In the genomic region with DNA sequence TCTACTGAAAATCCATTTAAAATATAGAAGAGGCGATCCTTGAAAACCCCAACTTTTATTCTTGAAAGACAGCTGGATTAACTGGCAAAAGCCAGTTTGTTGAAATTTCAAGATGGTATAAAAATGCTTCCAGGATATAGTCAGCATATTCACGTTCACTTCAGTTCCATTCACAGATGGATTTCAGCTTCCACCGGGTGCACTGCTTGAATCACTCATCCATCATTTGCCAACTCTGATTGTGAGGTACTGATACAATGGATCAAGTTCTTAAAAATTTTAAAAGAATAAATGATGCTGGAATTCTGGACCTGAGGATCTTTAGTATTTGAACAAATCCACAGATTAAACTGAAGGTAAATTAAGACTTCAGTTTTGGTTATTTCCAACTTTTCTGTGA, we compare ENCODE assay signal across 11 cellular contexts. TPM values are rescaled to one million over a fixed set of nuclear protein-coding genes. Genes with fewer than 3 reads are reported as not detected.
A peak's percentile ranks its signal among the peaks of the same experiment; 100 is the strongest.
DNase-seq lines count a peak whose midpoint lies in the region; ATAC-seq and TF ChIP-seq lines count a peak whose summit lies in the region.
"Had no signal": no experiment of that assay in that cellular context is flagged by ENCODE, and none has a peak within 500 bp of the region (broad histone marks: within the 10 kb centered on the region; RNA-seq: fewer than 3 reads in every experiment).

No MANE protein-coding gene starts in this region.

- no peak overlapping the region for H2AFZ ChIP-seq in fibroblast of lung (ENCODE audit: low read length)

- H3K36me3 ChIP-seq in RWPE2 (ENCODE audit: low read depth) (peaks cover 54% of the 10 kb centered on the region), fibroblast of lung (ENCODE audit: control insufficient read depth, insufficient read depth, low read length) (no peaks in the 10 kb centered on the region), skeletal muscle satellite cell (ENCODE audit: insufficient read depth, low read length) (peaks cover 44% of the 10 kb centered on the region), WERI-Rb-1 (peaks cover 47% of the 10 kb centered on the region)

- H3K27ac Mint-ChIP-seq in T-helper 2 cell treated with Interferon-gamma antibody and Interleukin-4, amounts not matched to agents 5 μg/mL and 100 μg/mL, for 36 hours = no peak overlapping the region

- peak overlapping the region; percentile 94 for H3K27ac ChIP-seq in RWPE2 (ENCODE audit: poor library complexity, severe bottlenecking)
- no peak overlapping the region for H3K27ac ChIP-seq in fibroblast of lung (ENCODE audit: insufficient read depth, low read length)
- no peak overlapping the region for H3K27ac ChIP-seq in WERI-Rb-1

- H3K4me1 Mint-ChIP-seq in T-helper 2 cell treated with Interferon-gamma antibody and Interleukin-4, amounts not matched to agents 5 μg/mL and 100 μg/mL, for 36 hours (ENCODE audit: low read depth) = peaks cover 55% of the 10 kb centered on the region

- peak overlapping the region; percentile 70 for H3K4me3 ChIP-seq in RWPE2 (ENCODE audit: severe bottlenecking)
- peak overlapping the region; percentile 49 to 82 (median 64) for H3K4me3 ChIP-seq in fibroblast of lung (replicated peaks in 1 of 4; ENCODE audit: control extremely low read depth in 1 of 4, insufficient read depth in 1 of 4, low read depth in 3 of 4, low read length in 4 of 4)
- H3K4me3 ChIP-seq in skeletal muscle satellite cell (ENCODE audit: low read length) = peak overlapping the region; percentile 92
- H3K4me3 ChIP-seq in WERI-Rb-1 (ENCODE audit: low read depth, low read length) = no peak overlapping the region

- H3K27me3 ChIP-seq in RWPE2 (ENCODE audit: insufficient read depth, poor library complexity, severe bottlenecking) (no peaks in the 10 kb centered on the region), fibroblast of lung (ENCODE audit: control insufficient read depth, insufficient read depth, low read length) (no peaks in the 10 kb centered on the region), skeletal muscle satellite cell (ENCODE audit: control insufficient read depth, insufficient read depth, low read length) (no peaks in the 10 kb centered on the region), WERI-Rb-1 (ENCODE audit: insufficient read depth, low read depth, severe bottlenecking) (no peaks in the 10 kb centered on the region)

- peaks cover 39% of the 10 kb centered on the region for H3K4me1 ChIP-seq in RWPE2 (ENCODE audit: insufficient read depth, poor library complexity, severe bottlenecking)
- peaks cover 5% of the 10 kb centered on the region for H3K4me1 ChIP-seq in fibroblast of lung (ENCODE audit: control insufficient read depth, extremely low read depth, insufficient read depth, low read length)
- peaks cover 55% of the 10 kb centered on the region for H3K4me1 ChIP-seq in skeletal muscle satellite cell (ENCODE audit: control insufficient read depth, insufficient read depth, low read length)

- no peaks in the 10 kb centered on the region for H3K9me3 Mint-ChIP-seq in T-helper 2 cell treated with Interferon-gamma antibody and Interleukin-4, amounts not matched to agents 5 μg/mL and 100 μg/mL, for 36 hours

- peaks cover 62% of the 10 kb centered on the region for H3K79me2 ChIP-seq in fibroblast of lung (ENCODE audit: control insufficient read depth, insufficient read depth, low read length)

- H3K9ac ChIP-seq in fibroblast of lung (ENCODE audit: insufficient read depth, low read length) (no peak overlapping the region), skeletal muscle satellite cell (ENCODE audit: low read depth, low read length) (peak overlapping the region; percentile 96)

- H3K9me3 ChIP-seq in RWPE2 (ENCODE audit: severe bottlenecking) (no peaks in the 10 kb centered on the region), fibroblast of lung (ENCODE audit: control insufficient read depth, insufficient read depth, low read depth, low read length) (no peaks in the 10 kb centered on the region), skeletal muscle satellite cell (replicated peaks; ENCODE audit: low read length) (no peaks in the 10 kb centered on the region), WERI-Rb-1 (ENCODE audit: severe bottlenecking) (peaks cover 17% of the 10 kb centered on the region)

- H3K27me3 Mint-ChIP-seq in T-helper 2 cell treated with Interferon-gamma antibody and Interleukin-4, amounts not matched to agents 5 μg/mL and 100 μg/mL, for 36 hours (ENCODE audit: low read depth) = no peaks in the 10 kb centered on the region

- no peak for ATAC-seq in RWPE2 (ENCODE audit: low read depth)

- no peaks in the 10 kb centered on the region for H4K20me1 ChIP-seq in fibroblast of lung (ENCODE audit: control insufficient read depth, extremely low read depth, insufficient read depth, low read length)

- H3K4me3 Mint-ChIP-seq in T-helper 2 cell treated with Interferon-gamma antibody and Interleukin-4, amounts not matched to agents 5 μg/mL and 100 μg/mL, for 36 hours = peak overlapping the region; percentile 87

- peaks cover 48% of the 10 kb centered on the region for H3K36me3 Mint-ChIP-seq in T-helper 2 cell treated with Interferon-gamma antibody and Interleukin-4, amounts not matched to agents 5 μg/mL and 100 μg/mL, for 36 hours (ENCODE audit: low read depth)

- H3K4me2 ChIP-seq in fibroblast of lung (ENCODE audit: extremely low read depth, insufficient read depth, low read length) (peak overlapping the region; percentile 99), skeletal muscle satellite cell (ENCODE audit: low read length) (peak overlapping the region; percentile 98)

- no peak for DNase-seq in T-helper 2 cell treated with Interferon-gamma antibody and Interleukin-4, amounts not matched to agents 5 μg/mL and 100 μg/mL, for 36 hours (ENCODE audit: low spot score)
- DNase-seq in T-helper 2 cell = no peak
- no peak for DNase-seq in RWPE2 (ENCODE audit: low spot score)
- DNase-seq in fibroblast of lung (ENCODE audit: low read depth in 2 of 2) = peak in 1 of 2 donors; percentile 42
- DNase-seq in WERI-Rb-1 = no peak
- no peak for DNase-seq in stimulated activated CD4-positive, alpha-beta T cell treated with anti-CD3 and anti-CD28 coated beads, Interleukin-4, amount 100 ng/mL, for 24 hours
- DNase-seq in SK-N-DZ (ENCODE audit: low spot score) = no peak
- DNase-seq: C1 segment of cervical spinal cord, GOT3, NCI-H1694 treated with DMSO at 0.1 percent for 48 hours had no signal

- TF ChIP-seq CTCF in RWPE2 (IDR thresholded peaks at IDR 0.05; ENCODE audit: poor library complexity, severe bottlenecking) (no peak), fibroblast of lung (conservative IDR thresholded peaks at IDR 0.05 in 1 of 2, IDR thresholded peaks at IDR 0.05 in 1 of 2; ENCODE audit: low read depth in 1 of 2, low read length in 2 of 2) (no peak), WERI-Rb-1 (IDR thresholded peaks at IDR 0.05; ENCODE audit: low read depth, low read length) (no peak)

RNA-seq across cellular contexts. Expression of a gene that starts 2.4 kb away (rescaled TPM):
- 15.2 TPM in 2 replicates for total RNA-seq in fibroblast of lung
- polyA plus RNA-seq in fibroblast of lung = 11.0 and 11.1 TPM in 2 replicates
- 15.0 and 16.8 TPM in 2 replicates for polyA plus RNA-seq in fibroblast of lung (2012)
- polyA minus RNA-seq in fibroblast of lung (ENCODE audit: low replicate concordance) = 4.1 and 4.7 TPM in 2 replicates
- 20.0 and 22.3 TPM in 2 replicates for total RNA-seq in skeletal muscle satellite cell (2012; rRNA removed)
- 14.0 and 15.5 TPM in 2 replicates for polyA plus RNA-seq in SK-N-DZ (2014; cell fraction: cytosol; rRNA removed)
- 9.3 and 13.7 TPM in 2 replicates for polyA plus RNA-seq in SK-N-DZ (2014; cell fraction: nucleus; rRNA removed)

RNA-seq across cellular contexts. Expression of a gene that starts 35.0 kb away (rescaled TPM):
- 121 and 230 TPM in 2 replicates for total RNA-seq in fibroblast of lung
- polyA plus RNA-seq in fibroblast of lung = 170 and 232 TPM in 2 replicates
- 155 and 226 TPM in 2 replicates for polyA plus RNA-seq in fibroblast of lung (2012)
- polyA minus RNA-seq in fibroblast of lung (ENCODE audit: low replicate concordance) = 62.1 and 78.1 TPM in 2 replicates
- total RNA-seq in skeletal muscle satellite cell (2012; rRNA removed) = 68.7 and 69.2 TPM in 2 replicates
- 368 and 471 TPM in 2 replicates for polyA plus RNA-seq in SK-N-DZ (2014; cell fraction: cytosol; rRNA removed)
- polyA plus RNA-seq in SK-N-DZ (2014; cell fraction: nucleus; rRNA removed) = 232 and 248 TPM in 2 replicates
